15 cellular contexts compared by ENCODE assay signal in genomic region chr10:93968452-93969044, GRCh38. TPM values are rescaled to one million over a fixed set of nuclear protein-coding genes. Genes with fewer than 3 reads are reported as not detected.
DNase-seq lines count a peak whose midpoint lies in the region; ATAC-seq and TF ChIP-seq lines count a peak whose summit lies in the region.
"Had no signal": no experiment of that assay in that cellular context is flagged by ENCODE, and none has a peak within 500 bp of the region (broad histone marks: within the 10 kb centered on the region; RNA-seq: fewer than 3 reads in every experiment).

No MANE protein-coding gene starts in this region.

- H3K27me3 ChIP-seq in left lung = no peaks in the 10 kb centered on the region
- H3K27me3 ChIP-seq in upper lobe of right lung = no peaks in the 10 kb centered on the region

- intact Hi-C loops in left lung (cut with DNase I) (no loop called here), upper lobe of right lung (cut with DNase I) (no loop called here)

- H3K9me3 ChIP-seq in left lung (no peaks in the 10 kb centered on the region), upper lobe of right lung (no peaks in the 10 kb centered on the region)

- H3K27ac ChIP-seq in left lung = no peak overlapping the region
- H3K27ac ChIP-seq in upper lobe of right lung = no peak overlapping the region
- H3K27ac ChIP-seq: PC-9 had no signal

- peak; percentile 39 for ATAC-seq in left lung
- ATAC-seq in upper lobe of right lung = peak; percentile 36
- no peak for ATAC-seq in HG03354 (IDR thresholded peaks at IDR 0.05; ENCODE audit: poor library complexity, severe bottlenecking, unreplicated experiment)
- ATAC-seq: GM23338 had no signal

- DNase-seq in NCI-H524 (lab: John Stamatoyannopoulos, UW) (peak; percentile 2 to 15), NCI-H524 treated with DMSO at 0.1 percent for 48 hours (lab: John Stamatoyannopoulos, UW) (no peak), fibroblast of the aortic adventitia (ENCODE audit: low read depth) (peak; percentile 20), left lung (no peak), upper lobe of right lung (no peak), 8988T (no peak), OCI-M2 (lab: John Stamatoyannopoulos, UW; ENCODE audit: unreplicated experiment) (no peak)
- DNase-seq: C1 segment of cervical spinal cord, MV-4-11, NCI-H1417 treated with DMSO at 0.1 percent for 48 hours, NCI-H2029 treated with DMSO at 0.1 percent for 48 hours, NCI-H526 treated with DMSO at 0.1 percent for 48 hours, PC-9 had no signal

- H3K36me3 ChIP-seq in left lung = no peaks in the 10 kb centered on the region
- no peaks in the 10 kb centered on the region for H3K36me3 ChIP-seq in upper lobe of right lung

- H3K4me3 ChIP-seq in fibroblast of the aortic adventitia (ENCODE audit: low read depth, low read length) = no peak overlapping the region
- no peak overlapping the region for H3K4me3 ChIP-seq in left lung
- H3K4me3 ChIP-seq in upper lobe of right lung = no peak overlapping the region
- H3K4me3 ChIP-seq: GM23338, PC-9 had no signal

- H3K4me1 ChIP-seq in left lung (no peaks in the 10 kb centered on the region), upper lobe of right lung (no peaks in the 10 kb centered on the region)

- TF ChIP-seq CTCF in fibroblast of the aortic adventitia (IDR thresholded peaks at IDR 0.05; ENCODE audit: insufficient read depth, low read length) = no peak
- TF ChIP-seq CTCF in left lung (IDR thresholded peaks at IDR 0.05) = no peak
- no peak for TF ChIP-seq CTCF in upper lobe of right lung (IDR thresholded peaks at IDR 0.05)

RNA-seq across cellular contexts. Expression of gene PLCE1, which starts 25.2 kb away (rescaled TPM):
- total RNA-seq in fibroblast of the aortic adventitia (ENCODE audit: low replicate concordance) = 4.2 and 8.9 TPM in 2 replicates
- 1 to 10 TPM; 6.9 to 9.8 TPM for total RNA-seq in left lung
- 14.3 TPM for total RNA-seq in upper lobe of right lung

Comparison
In these comparisons a context has a peak if more than half of its experiments do, and no peak if none do; other contexts are left out.
1. DNase-seq: peak in NCI-H524 (2 of 2) and fibroblast of the aortic adventitia (single experiment); none in NCI-H524 treated with DMSO at 0.1 percent for 48 hours (single experiment), left lung (0 of 2), upper lobe of right lung (single experiment), 8988T (single experiment) and OCI-M2 (single experiment).